9 cellular contexts compared by ENCODE assay signal in the genomic region with DNA sequence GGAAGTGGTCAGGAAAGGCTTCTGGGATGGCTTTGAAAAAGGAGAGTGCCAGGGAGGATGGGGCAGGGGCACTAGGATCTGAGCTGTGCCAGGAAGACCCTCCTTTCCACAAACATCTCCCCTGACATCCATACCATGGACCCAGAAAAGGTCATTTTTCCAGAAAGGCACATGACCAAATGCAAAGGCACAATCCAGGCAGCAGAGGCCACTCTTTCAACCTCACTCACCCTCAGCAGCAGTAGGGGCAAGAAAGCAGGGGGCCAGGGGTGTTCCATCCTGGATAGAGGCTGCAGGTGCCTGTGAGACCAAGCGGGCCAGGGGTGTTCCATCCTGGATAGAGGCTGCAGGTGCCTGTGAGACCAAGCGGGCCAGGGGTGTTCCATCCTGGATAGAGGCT. TPM values are rescaled to one million over a fixed set of nuclear protein-coding genes. Genes with fewer than 3 reads are reported as not detected.
DNase-seq lines count a peak whose midpoint lies in the region; FAIRE-seq and TF ChIP-seq lines count a peak whose summit lies in the region.
"Not testable (repeated sequence)": the region's sequence is repeated elsewhere in the genome, so short reads cannot be mapped to it uniquely, and the experiment has no call there.
"Had no signal": no experiment of that assay in that cellular context is flagged by ENCODE, and none has a peak within 500 bp of the region (broad histone marks: within the 10 kb centered on the region; RNA-seq: fewer than 3 reads in every experiment).

No MANE protein-coding gene starts in this region.

- WGBS in H9 (ENCODE audit: extremely low coverage, insufficient read length, low lambda C conversion rate): no CpG with 5 or more reads among the region's 2 CpGs
- WGBS in H1 (ENCODE audit: extremely low coverage in 1 of 2, insufficient coverage in 1 of 2, insufficient read length in 1 of 2, insufficient replicate concordance in 2 of 2, low coverage in 1 of 2, low lambda C conversion rate in 2 of 2, missing lambda C conversion rate in 1 of 2), 2 experiments: 89% methylated on average over 2 of the region's 2 CpGs; no CpG with 5 or more reads in 1 of the 2 experiments

- H2BK12ac ChIP-seq in H9 (ENCODE audit: insufficient read length, low read depth, low read length): not testable (repeated sequence)
- peak overlapping the region; percentile 5; the same call in 1 of the 2 replicates for H2BK12ac ChIP-seq in H1 (ENCODE audit: low read depth, low read length)

- not testable (repeated sequence) for H3K4ac ChIP-seq in H9 (ENCODE audit: low read depth, low read length); H1 (replicated peaks; ENCODE audit: insufficient read length, low read depth, low read length)

- H2BK5ac ChIP-seq in H9 (ENCODE audit: insufficient read length, low read length); H1 (ENCODE audit: low read depth, low read length): not testable (repeated sequence)

- H3K79me1 ChIP-seq in H9 (ENCODE audit: insufficient read depth, low read depth, low read length, poor library complexity, severe bottlenecking); H1 (ENCODE audit: low read depth, low read length): not testable (repeated sequence)

- TF ChIP-seq POLR2A in H1 (IDR thresholded peaks at IDR 0.05; ENCODE audit: control extremely low read depth in 1 of 2, low read depth in 2 of 2, low read length in 2 of 2): not testable (repeated sequence)

- H4K8ac ChIP-seq in H9 (replicated peaks; ENCODE audit: insufficient read length, low read depth, low read length); H1 (ENCODE audit: extremely low read depth, insufficient read depth, low read length): not testable (repeated sequence)

- H4K91ac ChIP-seq in H9 (ENCODE audit: insufficient read length, low read depth, low read length); H1 (replicated peaks; ENCODE audit: insufficient read length, low read length): not testable (repeated sequence)

- not testable (repeated sequence) for H3K9me3 Mint-ChIP-seq in H9; progenitor cell of endocrine pancreas (ENCODE audit: low read depth)

- CTCF ChIA-PET in H1 (lab: Charles Lee; ENCODE audit: partially characterized antibody): interaction anchor here (0.6 to 2.1 kb wide), 8 partner anchors 8 to 378 kb away, joined by 3 to 7 read pairs (median 4); no protein-coding TSS in a partner anchor

- H3T11ph ChIP-seq in H9 (ENCODE audit: low read length): not testable (repeated sequence)

- FAIRE-seq in H1 (lab: Jason Lieb, UNC): not testable (repeated sequence)

- not testable (repeated sequence) for H3K9ac ChIP-seq in H9 (ENCODE audit: extremely low read depth, insufficient read length, low read length); H1 (replicated peaks in 1 of 4; ENCODE audit: extremely low read depth in 1 of 4, low read depth in 3 of 4, low read length in 3 of 4)

- H3K36me3 ChIP-seq in H1 (ENCODE audit: control insufficient read depth in 2 of 4, insufficient read depth in 4 of 4, low read length in 3 of 4): not testable (repeated sequence)

- H4K20me1 ChIP-seq in H9 (ENCODE audit: control insufficient read depth, insufficient read depth, insufficient read length); H1 (replicated peaks in 1 of 2; ENCODE audit: control insufficient read depth in 1 of 2, insufficient read depth in 2 of 2, low read length in 2 of 2): not testable (repeated sequence)

- H3K27me3 Mint-ChIP-seq in H9 (ENCODE audit: low read depth) (peaks cover 33% of the 10 kb centered on the region), progenitor cell of endocrine pancreas (peaks cover 29% of the 10 kb centered on the region)

- not testable (repeated sequence) for H2BK120ac ChIP-seq in H9 (ENCODE audit: low read depth, low read length, poor library complexity, severe bottlenecking); H1 (replicated peaks; ENCODE audit: low read depth, low read length)

- H3K36me3 Mint-ChIP-seq in H9 (ENCODE audit: insufficient read depth in 1 of 3, low read depth in 3 of 3); progenitor cell of endocrine pancreas (ENCODE audit: insufficient read depth): not testable (repeated sequence)

- not testable (repeated sequence) for H3K4me3 Mint-ChIP-seq in H9; progenitor cell of endocrine pancreas (ENCODE audit: low read depth)

- H3K27ac Mint-ChIP-seq in H9: not testable (repeated sequence)
- H3K27ac Mint-ChIP-seq in progenitor cell of endocrine pancreas: peak overlapping the region; percentile 51

- not testable (repeated sequence) for TF ChIP-seq EP300 in H1 (IDR thresholded peaks at IDR 0.05; ENCODE audit: borderline replicate concordance in 1 of 2, low read depth in 2 of 2, low read length in 2 of 2)

- H2AK5ac ChIP-seq in H9 (ENCODE audit: insufficient read length, low read length); H1 (ENCODE audit: low read depth, low read length): not testable (repeated sequence)

- not testable (repeated sequence) for H3K4me1 ChIP-seq in H9 (ENCODE audit: insufficient read depth, low read length); H1 (replicated peaks in 1 of 4; ENCODE audit: control insufficient read depth in 3 of 4, insufficient read depth in 4 of 4, low read length in 3 of 4)

- H2BK15ac ChIP-seq in H9 (ENCODE audit: low read depth, low read length); H1 (ENCODE audit: low read length): not testable (repeated sequence)

- not testable (repeated sequence) for H3K4me1 Mint-ChIP-seq in H9; progenitor cell of endocrine pancreas (ENCODE audit: low read depth)

- not testable (repeated sequence) for H4K5ac ChIP-seq in H9 (ENCODE audit: insufficient read length, low read depth, low read length); H1 (ENCODE audit: insufficient read length, low read depth, low read length)

- not testable (repeated sequence) for H3K18ac ChIP-seq in H9 (ENCODE audit: insufficient read length, low read depth, low read length); H1 (ENCODE audit: extremely low read depth, low read length)

- TF ChIP-seq CTCF in AG10803 (conservative IDR thresholded peaks at IDR 0.05; ENCODE audit: low read length) (peak; percentile 41), H9 (conservative IDR thresholded peaks at IDR 0.05) (peak; percentile 46; the same call in 2 of the 3 replicates), WI38 (IDR thresholded peaks at IDR 0.05; ENCODE audit: low read depth, low read length) (0 out of 2 replicates have a peak, but pooled peaks have one; percentile 23), H1 (IDR thresholded peaks at IDR 0.05; ENCODE audit: control extremely low read depth in 1 of 3, insufficient read depth in 1 of 3, low read depth in 1 of 3, low read length in 3 of 3) (peak; percentile 40 to 53 (median 42)), foreskin fibroblast (IDR thresholded peaks at IDR 0.05; ENCODE audit: low read depth, low read length) (peak; percentile 28), progenitor cell of endocrine pancreas (IDR thresholded peaks at IDR 0.05; ENCODE audit: unreplicated experiment) (peak; percentile 27)

- not testable (repeated sequence) for H2AFZ ChIP-seq in H9 (ENCODE audit: low read length); H1 (ENCODE audit: low read length)

- H3K56ac ChIP-seq in H9 (ENCODE audit: insufficient read length, low read depth, low read length); H1 (replicated peaks; ENCODE audit: insufficient read length, low read depth, low read length): not testable (repeated sequence)

- not testable (repeated sequence) for H3K23me2 ChIP-seq in H9 (ENCODE audit: insufficient read length, low read depth, low read length, poor library complexity, severe bottlenecking); H1 (ENCODE audit: low read depth, low read length)

- H3K14ac ChIP-seq in H9 (ENCODE audit: insufficient read depth, low read length); H1 (ENCODE audit: insufficient read length): not testable (repeated sequence)

- not testable (repeated sequence) for H2BK20ac ChIP-seq in H9 (ENCODE audit: low read depth, low read length, poor library complexity, severe bottlenecking); H1 (ENCODE audit: low read length)

- TF ChIP-seq RAD21 in H1 (IDR thresholded peaks at IDR 0.05 in 1 of 2, conservative IDR thresholded peaks at IDR 0.05 in 1 of 2; ENCODE audit: low read depth in 2 of 2, low read length in 2 of 2): peak; percentile 36 to 48

- H3K9me3 ChIP-seq in H9 (ENCODE audit: control insufficient read depth, low read depth, low read length); H1 (ENCODE audit: insufficient read depth in 2 of 2, low read depth in 1 of 2, low read length in 1 of 2): not testable (repeated sequence)

- H3K4me3 ChIP-seq in AG10803 (ENCODE audit: low read length); WI38 (ENCODE audit: low read depth, low read length); H1 (ENCODE audit: extremely low read depth in 1 of 4, insufficient read depth in 2 of 4, low read depth in 3 of 4, low read length in 4 of 4); foreskin fibroblast (ENCODE audit: low read depth in 1 of 2, low read length in 2 of 2): not testable (repeated sequence)

- H3K23ac ChIP-seq in H9 (ENCODE audit: insufficient read length, low read depth, low read length); H1 (ENCODE audit: insufficient read length): not testable (repeated sequence)

- not testable (repeated sequence) for DNase-seq in AG10803 (ENCODE audit: low read depth); H1 (ENCODE audit: low read depth in 1 of 2, low spot score in 2 of 2); progenitor cell of endocrine pancreas (ENCODE audit: low spot score, unreplicated experiment)
- peak; percentile 46 for DNase-seq in H9
- peak; percentile 5 for DNase-seq in NCI-H1105 (lab: John Stamatoyannopoulos, UW)
- peak in 1 of 2 donors; percentile 42 for DNase-seq in foreskin fibroblast

- H3K27ac ChIP-seq in H9 (ENCODE audit: insufficient read length, low read depth, low read length); H1 (ENCODE audit: low read depth, low read length): not testable (repeated sequence)

- not testable (repeated sequence) for H3K79me2 ChIP-seq in H9 (ENCODE audit: insufficient read depth, low read length); H1 (ENCODE audit: control insufficient read depth in 1 of 2, insufficient read depth in 2 of 2, low read length in 2 of 2)

- not testable (repeated sequence) for H3K4me2 ChIP-seq in H9 (ENCODE audit: insufficient read depth, insufficient read length, low read length); H1 (ENCODE audit: insufficient read depth in 1 of 2, low read depth in 2 of 2, low read length in 2 of 2)

- POLR2A ChIA-PET in H1 (lab: Charles Lee; ENCODE audit: partially characterized antibody): not testable (repeated sequence)

- not testable (repeated sequence) for H3K27me3 ChIP-seq in H9 (ENCODE audit: insufficient read depth, low read length); H1 (replicated peaks in 1 of 4; ENCODE audit: control insufficient read depth in 3 of 4, extremely low read depth in 1 of 4, insufficient read depth in 3 of 4, low read length in 3 of 4)

RNA-seq across cellular contexts. Expression of gene ADRA1D, which starts 24.8 kb away (rescaled TPM):
- total RNA-seq in H9 (2021) (0.50 and 0.86 TPM in 2 replicates), progenitor cell of endocrine pancreas (0.11 TPM in 1 of 2 replicates, not detected in the other)
- 0.23 and 0.24 TPM in 2 replicates for total RNA-seq in H1 (2021; fragmentation: NEBNext Ultra II Directional; extraction: Animal tissue kit (Norgen Biotek cat#: 25700))
- 0.47 and 0.63 TPM in 2 replicates for polyA plus RNA-seq in H1 (2011; rRNA removed)
- polyA plus RNA-seq in H1 (2011; cell fraction: cytosol; rRNA removed): 0.19 TPM
- polyA plus RNA-seq in H1 (2011; cell fraction: nucleus; rRNA removed): 0.77 TPM
- polyA plus RNA-seq in H1 (2012, experiment 1 of 2): 0.31 to 0.57 TPM (median 0.42 TPM) in 3 of 4 replicates, not detected in the other
- 0.12 TPM for polyA plus RNA-seq in H1 (2012, experiment 2 of 2)
- 0.18 TPM for polyA plus RNA-seq in H1 (2013, experiment 1 of 2)
- 0.20 TPM for polyA plus RNA-seq in H1 (2013, experiment 2 of 2)
- polyA minus RNA-seq in H1 (2011; rRNA and poly(A)+ RNA removed): 0.19 and 0.24 TPM in 2 replicates
- 0.51 TPM for polyA minus RNA-seq in H1 (2011; cell fraction: cytosol; rRNA and poly(A)+ RNA removed)
- polyA minus RNA-seq in H1 (2011; cell fraction: nucleus; rRNA and poly(A)+ RNA removed): 0.60 TPM
- total RNA-seq: CD4-positive, alpha-beta T cell; HT1080 had no signal
